ENCODE assay signal across 17 cellular contexts in genomic region chr10:637771-638195, GRCh38. TPM values are rescaled to one million over a fixed set of nuclear protein-coding genes. Genes with fewer than 3 reads are reported as not detected.
DNase-seq lines count a peak whose midpoint lies in the region; FAIRE-seq and TF ChIP-seq lines count a peak whose summit lies in the region.
"Had no signal": no experiment of that assay in that cellular context is flagged by ENCODE, and none has a peak within 500 bp of the region (broad histone marks: within the 10 kb centered on the region; RNA-seq: fewer than 3 reads in every experiment).

No MANE protein-coding gene starts in this region.

- peaks cover 98% of the 10 kb centered on the region for H4K20me1 ChIP-seq in smooth muscle cell (ENCODE audit: low read depth)

- no peaks in the 10 kb centered on the region for H3K9me3 Mint-ChIP-seq in activated CD4-positive, alpha-beta memory T cell treated with anti-CD3 and anti-CD28 coated beads for 36 hours
- H3K9me3 Mint-ChIP-seq: CD4-positive, alpha-beta T cell had no signal

- H3K4me3 ChIP-seq in bronchial epithelial cell (ENCODE audit: low read depth, low read length) = no peak overlapping the region
- no peak overlapping the region for H3K4me3 ChIP-seq in sigmoid colon
- no peak overlapping the region for H3K4me3 ChIP-seq in smooth muscle cell

- no peak overlapping the region for H3K4me2 ChIP-seq in smooth muscle cell

- no peak for TF ChIP-seq CTCF in D721Med (IDR thresholded peaks at IDR 0.05; ENCODE audit: insufficient read depth, missing control alignments)
- no peak for TF ChIP-seq CTCF in bronchial epithelial cell (IDR thresholded peaks at IDR 0.05; ENCODE audit: insufficient read depth, low read length, severe bottlenecking)
- TF ChIP-seq CTCF in sigmoid colon (IDR thresholded peaks at IDR 0.05) = no peak
- no peak for TF ChIP-seq CTCF in smooth muscle cell (IDR thresholded peaks at IDR 0.05; ENCODE audit: borderline replicate concordance, insufficient read depth, poor library complexity, severe bottlenecking)

- no peak overlapping the region for H3K27ac Mint-ChIP-seq in activated CD4-positive, alpha-beta memory T cell treated with anti-CD3 and anti-CD28 coated beads for 36 hours
- H3K27ac Mint-ChIP-seq: CD4-positive, alpha-beta T cell had no signal

- peak; percentile 21 for FAIRE-seq in D721Med (lab: Jason Lieb, UNC)
- peak; percentile 32 for FAIRE-seq in bronchial epithelial cell (lab: Jason Lieb, UNC)
- FAIRE-seq: G401.6, GM12891 had no signal

- H3K27ac ChIP-seq in sigmoid colon (peak overlapping the region in 3 of 4 donors; percentile 42 to 90 (median 88)), smooth muscle cell (ENCODE audit: low read depth) (no peak overlapping the region)

- CTCF ChIA-PET in activated CD4-positive, alpha-beta memory T cell treated with anti-CD3 and anti-CD28 coated beads for 36 hours (lab: Charles Lee) = no interaction called here

- H3K36me3 ChIP-seq in bronchial epithelial cell (ENCODE audit: control insufficient read depth, insufficient read depth, low read length) (no peaks in the 10 kb centered on the region), sigmoid colon (no peaks in the 10 kb centered on the region), smooth muscle cell (ENCODE audit: low read depth) (no peaks in the 10 kb centered on the region)

- no peak overlapping the region for H2AFZ ChIP-seq in smooth muscle cell (ENCODE audit: low read depth)

- peaks cover 23% of the 10 kb centered on the region for H3K27me3 Mint-ChIP-seq in activated CD4-positive, alpha-beta memory T cell treated with anti-CD3 and anti-CD28 coated beads for 36 hours

- peaks cover 84% of the 10 kb centered on the region for H3K79me2 ChIP-seq in smooth muscle cell (ENCODE audit: low read depth)

- H3K9me3 ChIP-seq in sigmoid colon = no peaks in the 10 kb centered on the region
- H3K9me3 ChIP-seq in smooth muscle cell (replicated peaks; ENCODE audit: low read depth) = no peaks in the 10 kb centered on the region

- no peaks in the 10 kb centered on the region for H3K27me3 ChIP-seq in bronchial epithelial cell (ENCODE audit: control insufficient read depth, insufficient read depth, low read length)
- H3K27me3 ChIP-seq in sigmoid colon = no peaks in the 10 kb centered on the region
- H3K27me3 ChIP-seq in smooth muscle cell (ENCODE audit: low read depth) = no peaks in the 10 kb centered on the region

- 78 to 89% methylated on average over 9 of the region's 9 CpGs for WGBS in sigmoid colon, 2 donors
- WGBS in smooth muscle cell (ENCODE audit: low lambda C conversion rate) = 76% methylated on average over 9 of the region's 9 CpGs

- no peak for TF ChIP-seq EP300 in sigmoid colon (IDR thresholded peaks at IDR 0.05)

- no peak overlapping the region for H3K4me3 Mint-ChIP-seq in activated CD4-positive, alpha-beta memory T cell treated with anti-CD3 and anti-CD28 coated beads for 36 hours
- H3K4me3 Mint-ChIP-seq: CD4-positive, alpha-beta T cell had no signal

- DNase-seq in D721Med (ENCODE audit: insufficient read length, low spot score) = peak; percentile 79
- DNase-seq in bronchial epithelial cell (ENCODE audit: low read depth) = no peak
- peak; percentile 77 for DNase-seq in mesenteric fat pad (ENCODE audit: low spot score)
- DNase-seq in sigmoid colon = peak; percentile 60
- no peak for DNase-seq in HuH-7.5 (ENCODE audit: low spot score)
- no peak for DNase-seq in smooth muscle cell (lab: John Stamatoyannopoulos, UW; ENCODE audit: unreplicated experiment)
- DNase-seq in activated CD4-positive, alpha-beta memory T cell treated with anti-CD3 and anti-CD28 coated beads for 36 hours = no peak
- DNase-seq: AML-193; Calu3; CD4-positive, alpha-beta T cell; DMS79 treated with DMSO at 0.1 percent for 48 hours; KBM-7; NCI-H1092; NCI-H226; NCI-H526 treated with DMSO at 0.1 percent for 48 hours had no signal

- H3F3A ChIP-seq in smooth muscle cell (ENCODE audit: low read depth) = no peaks in the 10 kb centered on the region

- POLR2A ChIA-PET in activated CD4-positive, alpha-beta memory T cell treated with anti-CD3 and anti-CD28 coated beads for 36 hours (lab: Charles Lee) = no interaction called here

- intact Hi-C loops in sigmoid colon (cut with DNase I) = no loop called here
- intact Hi-C loops in activated CD4-positive, alpha-beta memory T cell treated with anti-CD3 and anti-CD28 coated beads for 36 hours (cut with micrococcal nuclease) = no loop called here

- no peaks in the 10 kb centered on the region for H3K36me3 Mint-ChIP-seq in activated CD4-positive, alpha-beta memory T cell treated with anti-CD3 and anti-CD28 coated beads for 36 hours

- no peak overlapping the region for H3K9ac ChIP-seq in smooth muscle cell (ENCODE audit: low read depth)

- TF ChIP-seq POLR2A in sigmoid colon (IDR thresholded peaks at IDR 0.05) = no peak

- H3K4me1 Mint-ChIP-seq in activated CD4-positive, alpha-beta memory T cell treated with anti-CD3 and anti-CD28 coated beads for 36 hours (ENCODE audit: low read depth) = no peaks in the 10 kb centered on the region

- peaks cover 0 to 59% (median 45%) of the 10 kb centered on the region in 4 donors for H3K4me1 ChIP-seq in sigmoid colon
- H3K4me1 ChIP-seq in smooth muscle cell (ENCODE audit: low read depth) = peaks cover 4% of the 10 kb centered on the region

RNA-seq across cellular contexts. Expression of gene DIP2C, which starts 51.7 kb away (rescaled TPM):
- total RNA-seq in bronchial epithelial cell (0.53 and 0.64 TPM in 2 replicates), mesenteric fat pad (38.5 TPM), sigmoid colon (10 to 100 TPM; 42.1 to 67.9 (median 50.3) TPM), smooth muscle cell (14.1 and 15.3 TPM in 2 replicates)
- polyA plus RNA-seq in sigmoid colon (1 to 10 TPM; 1.8 to 5.5 (median 3.0) TPM), smooth muscle cell (14.5 and 14.9 TPM in 2 replicates)
- under 1 TPM; 0.62 to 0.80 TPM for total RNA-seq in activated CD4-positive, alpha-beta memory T cell treated with anti-CD3 and anti-CD28 coated beads for 36 hours

Comparison
In these comparisons a context has a peak if more than half of its experiments do, and no peak if none do; other contexts are left out.
1. DNase-seq: peak in D721Med (single experiment), mesenteric fat pad (single experiment) and sigmoid colon (single experiment); none in bronchial epithelial cell (single experiment), HuH-7.5 (single experiment), smooth muscle cell (single experiment) and activated CD4-positive, alpha-beta memory T cell treated with anti-CD3 and anti-CD28 coated beads for 36 hours (single experiment).